In the genomic region with DNA sequence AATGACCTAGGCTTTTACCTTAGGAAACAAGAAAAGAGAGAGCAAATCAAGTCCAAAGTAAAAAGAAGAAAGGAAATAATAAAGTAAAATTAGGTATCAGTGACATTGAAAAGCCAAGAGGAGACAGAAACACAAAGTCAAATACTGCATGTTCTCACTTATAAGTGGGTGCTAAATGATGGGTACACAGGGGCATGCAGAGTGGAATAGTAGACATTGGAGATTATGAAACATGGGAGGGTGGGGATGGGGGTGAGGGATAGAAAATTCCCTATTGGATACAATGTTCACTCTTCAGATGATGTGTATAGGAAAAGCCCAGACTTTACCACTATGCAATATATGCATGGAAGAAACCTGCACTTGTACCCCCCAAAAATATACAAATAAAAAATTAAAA, we compare ENCODE assay signal across 30 cellular contexts. TPM values are rescaled to one million over a fixed set of nuclear protein-coding genes. Genes with fewer than 3 reads are reported as not detected.
DNase-seq lines count a peak whose midpoint lies in the region; ATAC-seq and TF ChIP-seq lines count a peak whose summit lies in the region.
"Had no signal": no experiment of that assay in that cellular context is flagged by ENCODE, and none has a peak within 500 bp of the region (broad histone marks: within the 10 kb centered on the region; RNA-seq: fewer than 3 reads in every experiment).

No MANE protein-coding gene starts in this region.

- H3K27ac ChIP-seq in left ventricle myocardium inferior (replicated peaks) (no peak overlapping the region), right cardiac atrium (ENCODE audit: low read length) (no peak overlapping the region)
- H3K27ac ChIP-seq: 22Rv1, A549, C4-2B had no signal

- H3K27me3 ChIP-seq in left ventricle myocardium inferior (ENCODE audit: low read depth), result peaks cover 3% of the 10 kb centered on the region
- H3K27me3 ChIP-seq in right cardiac atrium (ENCODE audit: control insufficient read depth, insufficient read depth), result no peaks in the 10 kb centered on the region
- H3K27me3 ChIP-seq: BE2C had no signal

- H3K4me1 ChIP-seq in left ventricle myocardium inferior (peaks cover 9% of the 10 kb centered on the region), right cardiac atrium (ENCODE audit: control insufficient read depth, insufficient read depth, low read length) (no peaks in the 10 kb centered on the region)
- H3K4me1 ChIP-seq: A549, BE2C, Caco-2 had no signal

- H3K4me3 ChIP-seq in left ventricle myocardium inferior (no peak overlapping the region), right cardiac atrium (ENCODE audit: low read length) (no peak overlapping the region)
- H3K4me3 ChIP-seq: A549, BLaER1 had no signal

- DNase-seq in Right ventricle myocardium inferior (ENCODE audit: missing footprints), result no peak
- no peak for DNase-seq in cardiac septum (ENCODE audit: low spot score)
- no peak for DNase-seq in Right ventricle myocardium superior
- no peak for DNase-seq in left ventricle myocardium inferior
- no peak for DNase-seq in right cardiac atrium
- DNase-seq in left ventricle myocardium superior, result no peak
- DNase-seq: 8988T; ACHN; AML-193; BE2C; C1 segment of cervical spinal cord; Caco-2; Calu3; CD4-positive, alpha-beta memory T cell; CD4-positive, alpha-beta T cell; CD4-positive, CD25-positive, alpha-beta regulatory T cell; CD8-positive, alpha-beta memory T cell; CD8-positive, alpha-beta T cell; COR-L47; DMS 273 treated with DMSO at 0.1 percent for 48 hours; DMS153; DMS79; DMS79 treated with DMSO at 0.1 percent for 48 hours; DND-41; EL had no signal

- ATAC-seq in Right ventricle myocardium inferior (peak; percentile 59), Right ventricle myocardium superior (ENCODE audit: poor library complexity) (peak; percentile 50), right cardiac atrium (peak; percentile 55 to 60), left ventricle myocardium superior (no peak)
- ATAC-seq: A549; CD8-positive, alpha-beta T cell had no signal

- H3K36me3 ChIP-seq in left ventricle myocardium inferior, result no peaks in the 10 kb centered on the region
- H3K36me3 ChIP-seq: BE2C; BLaER1; BLaER1 treated with 17β-estradiol and CSF1 and Interleukin-3, amounts not matched to agents 10 nM and 100 nM had no signal

- intact Hi-C loops in Right ventricle myocardium inferior (cut with DNase I) (no loop called here), cardiac septum (cut with DNase I) (loop anchor here (5.0 kb wide), 1 partner anchor 67 kb away; no protein-coding TSS in a partner anchor), Right ventricle myocardium superior (cut with DNase I) (no loop called here), left ventricle myocardium inferior (cut with micrococcal nuclease) (no loop called here), right cardiac atrium (cut with DNase I) (no loop called here), left ventricle myocardium superior (cut with micrococcal nuclease) (no loop called here)

- TF ChIP-seq CTCF in left ventricle myocardium inferior (IDR thresholded peaks at IDR 0.05; ENCODE audit: borderline replicate concordance), result no peak

- peaks cover 14% of the 10 kb centered on the region for H3K9me3 ChIP-seq in left ventricle myocardium inferior (replicated peaks)
- H3K9me3 ChIP-seq in right cardiac atrium (ENCODE audit: control insufficient read depth, low read length), result no peaks in the 10 kb centered on the region
- H3K9me3 ChIP-seq: BE2C, Caco-2 had no signal

RNA-seq across cellular contexts. Expression of gene CLMN, which starts 35.1 kb away (rescaled TPM):
- 7.6 TPM for total RNA-seq in Right ventricle myocardium inferior
- total RNA-seq in cardiac septum, result 6.0 TPM
- 9.0 TPM for total RNA-seq in Right ventricle myocardium superior
- 3.7 TPM for total RNA-seq in left ventricle myocardium inferior
- 1 to 10 TPM; 6.4 to 9.1 (median 7.4) TPM for total RNA-seq in right cardiac atrium
- 3.1 TPM for polyA plus RNA-seq in right cardiac atrium
- total RNA-seq in left ventricle myocardium superior, result 8.9 TPM
